ENCODE assay signal across 1 cellular context in genomic region chr6:116217069-116217468, GRCh38.
TF ChIP-seq lines count a peak whose summit lies in the region.

No MANE protein-coding gene starts in this region.

TF ChIP-seq in HEK293, 187 proteins besides CTCF, POLR2A, EP300 and RAD21 (continued from another document):
- TF ChIP-seq ZNF280C (tag by site-specific recombination; IDR thresholded peaks at IDR 0.05), result no peak
